In the genomic region with DNA sequence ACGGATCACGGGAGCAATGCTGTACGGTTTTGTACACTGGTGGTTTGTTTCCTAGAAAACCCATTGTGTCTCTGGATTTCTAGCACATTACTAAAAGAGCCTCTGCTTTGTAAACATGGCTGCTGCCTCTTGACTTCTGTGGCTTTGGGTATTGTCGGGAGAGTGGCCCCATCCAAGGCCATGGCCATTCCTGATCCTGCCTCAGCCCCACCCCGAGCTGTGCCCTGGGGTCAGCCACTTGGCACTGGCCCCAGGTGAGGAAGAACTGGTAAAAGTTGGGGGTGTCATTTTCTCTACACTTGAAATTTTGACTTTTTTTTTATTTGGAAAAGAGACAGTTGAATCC, we compare ENCODE assay signal across 1 cellular context.
A peak's percentile ranks its signal among the peaks of the same experiment; 100 is the strongest.
TF ChIP-seq lines count a peak whose summit lies in the region.

No MANE protein-coding gene starts in this region.

TF ChIP-seq in HepG2, 621 proteins besides CTCF, POLR2A, EP300 and RAD21 (continues in another document):
- TF ChIP-seq, protein P1, sequence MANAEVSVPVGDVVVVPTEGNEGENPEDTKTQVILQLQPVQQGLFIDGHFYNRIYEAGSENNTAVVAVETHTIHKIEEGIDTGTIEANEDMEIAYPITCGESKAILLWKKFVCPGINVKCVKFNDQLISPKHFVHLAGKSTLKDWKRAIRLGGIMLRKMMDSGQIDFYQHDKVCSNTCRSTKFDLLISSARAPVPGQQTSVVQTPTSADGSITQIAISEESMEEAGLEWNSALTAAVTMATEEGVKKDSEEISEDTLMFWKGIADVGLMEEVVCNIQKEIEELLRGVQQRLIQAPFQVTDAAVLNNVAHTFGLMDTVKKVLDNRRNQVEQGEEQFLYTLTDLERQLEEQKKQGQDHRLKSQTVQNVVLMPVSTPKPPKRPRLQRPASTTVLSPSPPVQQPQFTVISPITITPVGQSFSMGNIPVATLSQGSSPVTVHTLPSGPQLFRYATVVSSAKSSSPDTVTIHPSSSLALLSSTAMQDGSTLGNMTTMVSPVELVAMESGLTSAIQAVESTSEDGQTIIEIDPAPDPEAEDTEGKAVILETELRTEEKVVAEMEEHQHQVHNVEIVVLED (CRISPR knock-in tag; IDR thresholded peaks at IDR 0.05; ENCODE audit: borderline replicate concordance) = no peak
- TF ChIP-seq ATF7-NPFF (CRISPR knock-in tag; IDR thresholded peaks at IDR 0.05; ENCODE audit: low read depth) (no peak), RCOR2 (CRISPR knock-in tag; IDR thresholded peaks at IDR 0.05) (no peak), HOXA9 (CRISPR knock-in tag; IDR thresholded peaks at IDR 0.05; ENCODE audit: borderline replicate concordance) (no peak), PHB2 (IDR thresholded peaks at IDR 0.05; ENCODE audit: partially characterized antibody) (no peak), ARID5B (CRISPR knock-in tag; IDR thresholded peaks at IDR 0.05) (peak; percentile 8; the same call in 1 of the 2 replicates), SATB2 (CRISPR knock-in tag; IDR thresholded peaks at IDR 0.05) (no peak), YEATS2 (CRISPR knock-in tag; IDR thresholded peaks at IDR 0.05; ENCODE audit: borderline replicate concordance) (no peak), RFX3 (CRISPR knock-in tag; IDR thresholded peaks at IDR 0.05) (no peak), ZNF598 (CRISPR knock-in tag; IDR thresholded peaks at IDR 0.05; ENCODE audit: borderline replicate concordance) (no peak), IKZF4 (CRISPR knock-in tag; IDR thresholded peaks at IDR 0.05; ENCODE audit: borderline replicate concordance, low read depth, not compliant biosample characterization) (no peak), SOX13 (IDR thresholded peaks at IDR 0.05) (0 out of 2 replicates have a peak, but pooled peaks have one; percentile 22), SOX13 (CRISPR knock-in tag; conservative IDR thresholded peaks at IDR 0.05 in 1 of 2, IDR thresholded peaks at IDR 0.05 in 1 of 2) (peak in 1 of 2 experiments; percentile 81; a peak in 2 of 4 replicates), HNF1A (IDR thresholded peaks at IDR 0.05; ENCODE audit: low read depth) (no peak), HNF1A (CRISPR knock-in tag; IDR thresholded peaks at IDR 0.05; ENCODE audit: borderline replicate concordance) (no peak), ZZZ3 (CRISPR knock-in tag; IDR thresholded peaks at IDR 0.05; ENCODE audit: borderline replicate concordance) (no peak), PTBP1 (IDR thresholded peaks at IDR 0.05; ENCODE audit: low read depth, low read length, poor library complexity, severe bottlenecking) (no peak), ZNF496 (CRISPR knock-in tag; IDR thresholded peaks at IDR 0.05; ENCODE audit: insufficient replicate concordance) (no peak), SNAPC5 (CRISPR knock-in tag; IDR thresholded peaks at IDR 0.05; ENCODE audit: borderline replicate concordance) (no peak), FOXA1 (IDR thresholded peaks at IDR 0.05) (no peak), FOXA1 (CRISPR knock-in tag; IDR thresholded peaks at IDR 0.05) (peak; percentile 63), BCL6 (CRISPR knock-in tag; IDR thresholded peaks at IDR 0.05) (peak; percentile 96), ZBTB33 (CRISPR knock-in tag; IDR thresholded peaks at IDR 0.05) (no peak), ZNF878 (CRISPR knock-in tag; IDR thresholded peaks at IDR 0.05) (no peak), NCOR1 (IDR thresholded peaks at IDR 0.05; ENCODE audit: borderline replicate concordance, low read length) (no peak), ZNF510 (CRISPR knock-in tag; IDR thresholded peaks at IDR 0.05; ENCODE audit: low read depth) (no peak), ZNF44 (CRISPR knock-in tag; IDR thresholded peaks at IDR 0.05) (no peak), KDM3A (CRISPR knock-in tag; IDR thresholded peaks at IDR 0.05; ENCODE audit: low read depth) (no peak), ATRX (CRISPR knock-in tag; IDR thresholded peaks at IDR 0.05; ENCODE audit: borderline replicate concordance) (no peak), DPF2 (CRISPR knock-in tag; IDR thresholded peaks at IDR 0.05; ENCODE audit: borderline replicate concordance, low read depth) (no peak), PRMT3 (CRISPR knock-in tag; IDR thresholded peaks at IDR 0.05; ENCODE audit: borderline replicate concordance, low read depth) (no peak), PITX1 (CRISPR knock-in tag; IDR thresholded peaks at IDR 0.05) (no peak), FOXP1 (IDR thresholded peaks at IDR 0.05) (no peak), FOXP1 (CRISPR knock-in tag; IDR thresholded peaks at IDR 0.05) (no peak), ZNF580 (CRISPR knock-in tag; IDR thresholded peaks at IDR 0.05; ENCODE audit: borderline replicate concordance, low read depth) (no peak), ONECUT2 (CRISPR knock-in tag; IDR thresholded peaks at IDR 0.05) (no peak), RXRB (CRISPR knock-in tag; IDR thresholded peaks at IDR 0.05; ENCODE audit: borderline replicate concordance) (peak; percentile 25; the same call in 1 of the 2 replicates), ZNF207 (IDR thresholded peaks at IDR 0.05; ENCODE audit: borderline replicate concordance) (no peak)
- TF ChIP-seq, protein P2, sequence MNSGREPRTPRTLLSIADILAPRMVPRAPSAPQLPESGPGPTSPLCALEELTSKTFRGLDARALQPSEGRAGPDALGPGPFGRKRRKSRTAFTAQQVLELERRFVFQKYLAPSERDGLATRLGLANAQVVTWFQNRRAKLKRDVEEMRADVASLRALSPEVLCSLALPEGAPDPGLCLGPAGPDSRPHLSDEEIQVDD (CRISPR knock-in tag; IDR thresholded peaks at IDR 0.05; ENCODE audit: borderline replicate concordance) = no peak
- TF ChIP-seq, protein P3, sequence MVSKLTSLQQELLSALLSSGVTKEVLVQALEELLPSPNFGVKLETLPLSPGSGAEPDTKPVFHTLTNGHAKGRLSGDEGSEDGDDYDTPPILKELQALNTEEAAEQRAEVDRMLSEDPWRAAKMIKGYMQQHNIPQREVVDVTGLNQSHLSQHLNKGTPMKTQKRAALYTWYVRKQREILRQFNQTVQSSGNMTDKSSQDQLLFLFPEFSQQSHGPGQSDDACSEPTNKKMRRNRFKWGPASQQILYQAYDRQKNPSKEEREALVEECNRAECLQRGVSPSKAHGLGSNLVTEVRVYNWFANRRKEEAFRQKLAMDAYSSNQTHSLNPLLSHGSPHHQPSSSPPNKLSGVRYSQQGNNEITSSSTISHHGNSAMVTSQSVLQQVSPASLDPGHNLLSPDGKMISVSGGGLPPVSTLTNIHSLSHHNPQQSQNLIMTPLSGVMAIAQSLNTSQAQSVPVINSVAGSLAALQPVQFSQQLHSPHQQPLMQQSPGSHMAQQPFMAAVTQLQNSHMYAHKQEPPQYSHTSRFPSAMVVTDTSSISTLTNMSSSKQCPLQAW (CRISPR knock-in tag; IDR thresholded peaks at IDR 0.05) = no peak
- TF ChIP-seq, protein P4, sequence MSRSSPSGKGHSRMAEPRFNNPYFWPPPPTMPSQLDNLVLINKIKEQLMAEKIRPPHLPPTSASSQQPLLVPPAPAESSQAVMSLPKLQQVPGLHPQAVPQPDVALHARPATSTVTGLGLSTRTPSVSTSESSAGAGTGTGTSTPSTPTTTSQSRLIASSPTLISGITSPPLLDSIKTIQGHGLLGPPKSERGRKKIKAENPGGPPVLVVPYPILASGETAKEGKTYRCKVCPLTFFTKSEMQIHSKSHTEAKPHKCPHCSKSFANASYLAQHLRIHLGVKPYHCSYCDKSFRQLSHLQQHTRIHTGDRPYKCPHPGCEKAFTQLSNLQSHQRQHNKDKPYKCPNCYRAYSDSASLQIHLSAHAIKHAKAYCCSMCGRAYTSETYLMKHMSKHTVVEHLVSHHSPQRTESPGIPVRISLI (CRISPR knock-in tag; IDR thresholded peaks at IDR 0.05; ENCODE audit: borderline replicate concordance) = no peak
- TF ChIP-seq, protein P5, sequence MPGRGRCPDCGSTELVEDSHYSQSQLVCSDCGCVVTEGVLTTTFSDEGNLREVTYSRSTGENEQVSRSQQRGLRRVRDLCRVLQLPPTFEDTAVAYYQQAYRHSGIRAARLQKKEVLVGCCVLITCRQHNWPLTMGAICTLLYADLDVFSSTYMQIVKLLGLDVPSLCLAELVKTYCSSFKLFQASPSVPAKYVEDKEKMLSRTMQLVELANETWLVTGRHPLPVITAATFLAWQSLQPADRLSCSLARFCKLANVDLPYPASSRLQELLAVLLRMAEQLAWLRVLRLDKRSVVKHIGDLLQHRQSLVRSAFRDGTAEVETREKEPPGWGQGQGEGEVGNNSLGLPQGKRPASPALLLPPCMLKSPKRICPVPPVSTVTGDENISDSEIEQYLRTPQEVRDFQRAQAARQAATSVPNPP (CRISPR knock-in tag; IDR thresholded peaks at IDR 0.05) = no peak
- TF ChIP-seq, protein P6, sequence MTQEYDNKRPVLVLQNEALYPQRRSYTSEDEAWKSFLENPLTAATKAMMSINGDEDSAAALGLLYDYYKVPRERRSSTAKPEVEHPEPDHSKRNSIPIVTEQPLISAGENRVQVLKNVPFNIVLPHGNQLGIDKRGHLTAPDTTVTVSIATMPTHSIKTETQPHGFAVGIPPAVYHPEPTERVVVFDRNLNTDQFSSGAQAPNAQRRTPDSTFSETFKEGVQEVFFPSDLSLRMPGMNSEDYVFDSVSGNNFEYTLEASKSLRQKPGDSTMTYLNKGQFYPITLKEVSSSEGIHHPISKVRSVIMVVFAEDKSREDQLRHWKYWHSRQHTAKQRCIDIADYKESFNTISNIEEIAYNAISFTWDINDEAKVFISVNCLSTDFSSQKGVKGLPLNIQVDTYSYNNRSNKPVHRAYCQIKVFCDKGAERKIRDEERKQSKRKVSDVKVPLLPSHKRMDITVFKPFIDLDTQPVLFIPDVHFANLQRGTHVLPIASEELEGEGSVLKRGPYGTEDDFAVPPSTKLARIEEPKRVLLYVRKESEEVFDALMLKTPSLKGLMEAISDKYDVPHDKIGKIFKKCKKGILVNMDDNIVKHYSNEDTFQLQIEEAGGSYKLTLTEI (CRISPR knock-in tag; conservative IDR thresholded peaks at IDR 0.05) = no peak
